ENCODE assay signal across 1 cellular context in the genomic region with DNA sequence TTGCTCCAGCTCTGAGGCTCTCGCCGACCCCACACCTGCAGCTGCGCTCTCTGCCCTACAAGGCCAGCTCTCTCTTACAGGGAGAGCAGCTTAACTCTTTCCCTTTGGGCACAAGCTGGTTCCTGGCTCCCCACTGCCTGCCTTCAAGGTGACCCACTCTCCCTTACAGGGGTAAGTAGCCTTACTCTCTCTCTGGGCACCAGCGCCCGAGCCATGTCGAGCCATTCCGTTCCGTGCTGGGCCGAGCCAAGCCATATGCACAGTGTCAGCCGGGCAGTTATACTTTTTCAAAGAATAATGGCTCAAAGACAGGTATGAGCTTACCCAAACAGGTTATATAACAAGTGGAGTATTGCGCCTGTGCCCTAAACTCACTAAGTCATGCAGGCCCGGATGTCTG.
TF ChIP-seq lines count a peak whose summit lies in the region.

No MANE protein-coding gene starts in this region.

TF ChIP-seq in HCT116, 20 proteins besides CTCF, POLR2A, EP300 and RAD21 (continued from another document):
- TF ChIP-seq, protein P1, sequence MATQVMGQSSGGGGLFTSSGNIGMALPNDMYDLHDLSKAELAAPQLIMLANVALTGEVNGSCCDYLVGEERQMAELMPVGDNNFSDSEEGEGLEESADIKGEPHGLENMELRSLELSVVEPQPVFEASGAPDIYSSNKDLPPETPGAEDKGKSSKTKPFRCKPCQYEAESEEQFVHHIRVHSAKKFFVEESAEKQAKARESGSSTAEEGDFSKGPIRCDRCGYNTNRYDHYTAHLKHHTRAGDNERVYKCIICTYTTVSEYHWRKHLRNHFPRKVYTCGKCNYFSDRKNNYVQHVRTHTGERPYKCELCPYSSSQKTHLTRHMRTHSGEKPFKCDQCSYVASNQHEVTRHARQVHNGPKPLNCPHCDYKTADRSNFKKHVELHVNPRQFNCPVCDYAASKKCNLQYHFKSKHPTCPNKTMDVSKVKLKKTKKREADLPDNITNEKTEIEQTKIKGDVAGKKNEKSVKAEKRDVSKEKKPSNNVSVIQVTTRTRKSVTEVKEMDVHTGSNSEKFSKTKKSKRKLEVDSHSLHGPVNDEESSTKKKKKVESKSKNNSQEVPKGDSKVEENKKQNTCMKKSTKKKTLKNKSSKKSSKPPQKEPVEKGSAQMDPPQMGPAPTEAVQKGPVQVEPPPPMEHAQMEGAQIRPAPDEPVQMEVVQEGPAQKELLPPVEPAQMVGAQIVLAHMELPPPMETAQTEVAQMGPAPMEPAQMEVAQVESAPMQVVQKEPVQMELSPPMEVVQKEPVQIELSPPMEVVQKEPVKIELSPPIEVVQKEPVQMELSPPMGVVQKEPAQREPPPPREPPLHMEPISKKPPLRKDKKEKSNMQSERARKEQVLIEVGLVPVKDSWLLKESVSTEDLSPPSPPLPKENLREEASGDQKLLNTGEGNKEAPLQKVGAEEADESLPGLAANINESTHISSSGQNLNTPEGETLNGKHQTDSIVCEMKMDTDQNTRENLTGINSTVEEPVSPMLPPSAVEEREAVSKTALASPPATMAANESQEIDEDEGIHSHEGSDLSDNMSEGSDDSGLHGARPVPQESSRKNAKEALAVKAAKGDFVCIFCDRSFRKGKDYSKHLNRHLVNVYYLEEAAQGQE (IDR thresholded peaks at IDR 0.05; ENCODE audit: low read depth) = no peak
- TF ChIP-seq TCF7L2 (IDR thresholded peaks at IDR 0.05; ENCODE audit: borderline replicate concordance, extremely low read depth, insufficient read depth, insufficient read length) (no peak), ZFX (IDR thresholded peaks at IDR 0.05) (no peak), YY1 (IDR thresholded peaks at IDR 0.05; ENCODE audit: extremely low read depth, insufficient replicate concordance, low read depth, low read length) (no peak), JUND (IDR thresholded peaks at IDR 0.05) (no peak)
- TF ChIP-seq, protein P2, sequence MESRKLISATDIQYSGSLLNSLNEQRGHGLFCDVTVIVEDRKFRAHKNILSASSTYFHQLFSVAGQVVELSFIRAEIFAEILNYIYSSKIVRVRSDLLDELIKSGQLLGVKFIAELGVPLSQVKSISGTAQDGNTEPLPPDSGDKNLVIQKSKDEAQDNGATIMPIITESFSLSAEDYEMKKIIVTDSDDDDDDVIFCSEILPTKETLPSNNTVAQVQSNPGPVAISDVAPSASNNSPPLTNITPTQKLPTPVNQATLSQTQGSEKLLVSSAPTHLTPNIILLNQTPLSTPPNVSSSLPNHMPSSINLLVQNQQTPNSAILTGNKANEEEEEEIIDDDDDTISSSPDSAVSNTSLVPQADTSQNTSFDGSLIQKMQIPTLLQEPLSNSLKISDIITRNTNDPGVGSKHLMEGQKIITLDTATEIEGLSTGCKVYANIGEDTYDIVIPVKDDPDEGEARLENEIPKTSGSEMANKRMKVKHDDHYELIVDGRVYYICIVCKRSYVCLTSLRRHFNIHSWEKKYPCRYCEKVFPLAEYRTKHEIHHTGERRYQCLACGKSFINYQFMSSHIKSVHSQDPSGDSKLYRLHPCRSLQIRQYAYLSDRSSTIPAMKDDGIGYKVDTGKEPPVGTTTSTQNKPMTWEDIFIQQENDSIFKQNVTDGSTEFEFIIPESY (IDR thresholded peaks at IDR 0.05; ENCODE audit: extremely low read depth, insufficient replicate concordance, low read length) = no peak
